8 cellular contexts compared by ENCODE assay signal in genomic region chr3:61562042-61562809, GRCh38. TPM values are rescaled to one million over a fixed set of nuclear protein-coding genes. Genes with fewer than 3 reads are reported as not detected.
A peak's percentile ranks its signal among the peaks of the same experiment; 100 is the strongest.
DNase-seq lines count a peak whose midpoint lies in the region; ATAC-seq, FAIRE-seq and TF ChIP-seq lines count a peak whose summit lies in the region.

No MANE protein-coding gene starts in this region.

- H3F3A ChIP-seq in PC-9 (ENCODE audit: insufficient read depth, low read depth): no peaks in the 10 kb centered on the region
- no peaks in the 10 kb centered on the region for H3F3A ChIP-seq in neural cell (ENCODE audit: insufficient read depth, low read length, poor library complexity, severe bottlenecking)

- H3K9ac ChIP-seq in neural cell (ENCODE audit: low read length): peak overlapping the region; percentile 95

- H3K9me2 ChIP-seq in PC-9 (ENCODE audit: insufficient read depth) (no peaks in the 10 kb centered on the region), neural cell (ENCODE audit: insufficient read depth, low read length) (no peaks in the 10 kb centered on the region)

- peak overlapping the region; percentile 85 for H2AFZ ChIP-seq in PC-9
- peak overlapping the region; percentile 65 for H2AFZ ChIP-seq in neural cell (ENCODE audit: low read depth, low read length)

- H3K27ac ChIP-seq in PC-9 (no peak overlapping the region), esophagus (ENCODE audit: low read depth in 2 of 2, low read length in 1 of 2) (peak overlapping the region; percentile 81 to 91), neural cell (ENCODE audit: low read length) (peak overlapping the region; percentile 96)

- intact Hi-C loops in PC-9 (cut with micrococcal nuclease; ENCODE audit: unreplicated experiment): loop anchor here (5.0 kb wide), 2 partner anchors 95 to 570 kb away; no protein-coding TSS in a partner anchor

- H3K79me2 ChIP-seq in PC-9 (ENCODE audit: low read depth): 0 out of 2 replicates have a peak, but pooled peaks cover 5% of the 10 kb centered on the region
- peaks cover 42% of the 10 kb centered on the region for H3K79me2 ChIP-seq in neural cell (replicated peaks; ENCODE audit: insufficient read depth, low read length)

- no peak for TF ChIP-seq POLR2A in GM12892 (IDR thresholded peaks at IDR 0.05; ENCODE audit: low read depth, low read length)

- peak; percentile 12 for DNase-seq in GM12892 (ENCODE audit: insufficient read length)
- no peak for DNase-seq in PC-9
- no peak for DNase-seq in stimulated activated CD4-positive, alpha-beta T cell treated with anti-CD3 and anti-CD28 coated beads, Interleukin-2, amount 100 ng/mL, for 24 hours
- DNase-seq in DMS79 (lab: John Stamatoyannopoulos, UW): no peak
- no peak for DNase-seq in NOMO-1 treated with dmso at 0.1 percent for 144 hours (lab: John Stamatoyannopoulos, UW; ENCODE audit: unreplicated experiment)

- H3K4me3 ChIP-seq in PC-9: peak overlapping the region; percentile 74
- H3K4me3 ChIP-seq in esophagus (ENCODE audit: low read depth in 1 of 2, low read length in 2 of 2): peak overlapping the region; percentile 56 to 62
- peak overlapping the region; percentile 97 for H3K4me3 ChIP-seq in neural cell (ENCODE audit: low read length)

- WGBS in esophagus, 2 donors: 1 to 2% methylated on average over 68 to 69 of the region's 69 CpGs

- TF ChIP-seq CTCF in PC-9 (conservative IDR thresholded peaks at IDR 0.05): no peak
- TF ChIP-seq CTCF in neural cell (IDR thresholded peaks at IDR 0.05; ENCODE audit: poor library complexity, severe bottlenecking): no peak

- BruUV-seq in PC-9 (replicated peaks; lab: Mats Ljungman, UMichigan): no TSS peak

- no peak for TF ChIP-seq RAD21 in neural cell (conservative IDR thresholded peaks at IDR 0.05)

- H3K4me1 ChIP-seq in PC-9 (replicated peaks; ENCODE audit: insufficient read depth): no peaks in the 10 kb centered on the region
- H3K4me1 ChIP-seq in esophagus (ENCODE audit: control insufficient read depth in 2 of 2, insufficient read depth in 2 of 2, low read length in 1 of 2): peaks cover 10 to 11% of the 10 kb centered on the region in 2 donors

- POLR2A ChIA-PET in PC-9 (lab: Charles Lee; ENCODE audit: unreplicated experiment): interaction anchor here (0.6 to 0.7 kb wide), 3 partner anchors 384 to 1843 kb away, joined by 15 to 19 read pairs (median 18); no protein-coding TSS in a partner anchor

- H3K4me2 ChIP-seq in PC-9: peak overlapping the region; percentile 84
- H3K4me2 ChIP-seq in neural cell (ENCODE audit: low read length): peak overlapping the region; percentile 44

- CTCF ChIA-PET in PC-9 (lab: Charles Lee): no interaction called here

- H3K9me3 ChIP-seq in PC-9 (ENCODE audit: insufficient read depth, low read depth) (no peaks in the 10 kb centered on the region), esophagus (ENCODE audit: control insufficient read depth in 2 of 2, insufficient read depth in 1 of 2, low read depth in 1 of 2, low read length in 1 of 2) (peaks cover 0 to 3% of the 10 kb centered on the region in 2 donors), neural cell (ENCODE audit: low read length) (no peaks in the 10 kb centered on the region)

- TF ChIP-seq EP300 in neural cell (conservative IDR thresholded peaks at IDR 0.05; ENCODE audit: poor library complexity, severe bottlenecking): no peak

- H4K20me1 ChIP-seq in PC-9 (ENCODE audit: insufficient read depth) (no peaks in the 10 kb centered on the region), neural cell (ENCODE audit: insufficient read depth) (no peaks in the 10 kb centered on the region)

- H3K27me3 ChIP-seq in PC-9 (ENCODE audit: insufficient read depth, low read depth) (no peaks in the 10 kb centered on the region), esophagus (ENCODE audit: control insufficient read depth in 1 of 2, insufficient read depth in 2 of 2, low read length in 2 of 2) (no peaks in the 10 kb centered on the region), neural cell (ENCODE audit: insufficient read depth, low read depth, low read length) (no peaks in the 10 kb centered on the region)

- H3K36me3 ChIP-seq in PC-9 (ENCODE audit: low read depth) (no peaks in the 10 kb centered on the region), esophagus (ENCODE audit: control insufficient read depth in 2 of 2, insufficient read depth in 2 of 2, low read length in 1 of 2) (no peaks in the 10 kb centered on the region), neural cell (ENCODE audit: insufficient read depth, low read length) (no peaks in the 10 kb centered on the region)

- no peak for ATAC-seq in GM19395 (IDR thresholded peaks at IDR 0.05; ENCODE audit: unreplicated experiment)

- FAIRE-seq in GM12892 (lab: Jason Lieb, UNC): no peak

TF ChIP-seq in neural cell, 6 proteins besides CTCF, POLR2A, EP300 and RAD21:
- TF ChIP-seq POLR2AphosphoS5 (IDR thresholded peaks at IDR 0.05): no peak
- no peak for TF ChIP-seq EZH2 (IDR thresholded peaks at IDR 0.05; ENCODE audit: borderline replicate concordance, insufficient read depth, low read length, poor library complexity, severe bottlenecking)
- no peak for TF ChIP-seq TAF1 (IDR thresholded peaks at IDR 0.05; ENCODE audit: low read depth)
- TF ChIP-seq REST (IDR thresholded peaks at IDR 0.05; ENCODE audit: borderline replicate concordance): no peak
- TF ChIP-seq SMC3 (conservative IDR thresholded peaks at IDR 0.05; ENCODE audit: poor library complexity): no peak
- TF ChIP-seq MXI1 (conservative IDR thresholded peaks at IDR 0.05; ENCODE audit: poor library complexity, severe bottlenecking): no peak

RNA-seq across cellular contexts. Expression of gene PTPRG, which starts 0.9 kb away (rescaled TPM):
- polyA plus RNA-seq in GM12892 (2012; ENCODE audit: missing spikeins): 1.3 TPM
- 22.0 and 32.9 TPM in 2 replicates for total RNA-seq in PC-9 (2021)
- polyA plus RNA-seq in esophagus: 1 to 10 TPM; 1.1 to 1.6 TPM
- polyA plus RNA-seq in neural cell: 31.3 and 33.1 TPM in 2 replicates
- polyA minus RNA-seq in neural cell: 150 and 174 TPM in 2 replicates

Comparison
In these comparisons a context has a peak if more than half of its experiments do, and no peak if none do; other contexts are left out.
1. RNA of gene PTPRG, which starts 0.9 kb away (polyA plus RNA-seq): 31.3 to 33.1 TPM in neural cell; 1.1 to 1.6 TPM in esophagus; every median in the first group is over 10 times any median in the second.
2. Peak in every context shown above with its lines, with median percentiles within 50 percentile points of each other: H3K4me3 ChIP-seq.